In the genomic region with DNA sequence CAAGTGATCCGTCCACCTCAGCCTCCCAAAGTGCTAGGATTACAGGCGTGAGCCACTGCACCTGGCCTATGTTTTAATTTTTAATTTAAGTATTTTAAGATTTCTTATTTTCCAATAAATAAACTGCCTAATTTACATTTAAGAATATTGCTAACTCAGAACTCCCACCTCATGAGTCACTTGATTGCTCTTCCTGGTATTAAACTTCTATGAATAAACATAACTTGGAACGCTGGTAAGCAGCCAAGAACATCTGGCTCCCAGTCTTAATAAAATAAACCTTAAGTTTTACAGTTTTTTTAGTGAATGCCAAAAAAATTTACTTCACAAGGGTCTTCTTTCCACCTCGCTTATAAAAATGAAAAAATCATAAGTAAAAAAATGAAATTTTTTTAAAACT, we compare ENCODE assay signal across 25 cellular contexts. TPM values are rescaled to one million over a fixed set of nuclear protein-coding genes. Genes with fewer than 3 reads are reported as not detected.
DNase-seq lines count a peak whose midpoint lies in the region; ATAC-seq, FAIRE-seq and TF ChIP-seq lines count a peak whose summit lies in the region.
"Had no signal": no experiment of that assay in that cellular context is flagged by ENCODE, and none has a peak within 500 bp of the region (broad histone marks: within the 10 kb centered on the region; RNA-seq: fewer than 3 reads in every experiment).

No MANE protein-coding gene starts in this region.

- no peak overlapping the region for H3K27ac Mint-ChIP-seq in activated CD4-positive, alpha-beta T cell treated with anti-CD3 and anti-CD28 coated beads for 36 hours
- H3K27ac Mint-ChIP-seq: activated CD4-positive, alpha-beta memory T cell treated with anti-CD3 and anti-CD28 coated beads for 36 hours; activated naive CD4-positive, alpha-beta T cell treated with anti-CD3 and anti-CD28 coated beads, Interleukin-2, amount 50 U/mL, for 24 hours; nephron; T-helper 1 cell treated with Interleukin-12 subunit alpha and Interleukin-12 subunit beta and Interleukin-4 antibody, amounts not matched to agents 30 μg/mL and 1 μg/mL, for 36 hours had no signal

- H3K4me3 ChIP-seq in HFF-Myc (replicated peaks; ENCODE audit: low read depth, low read length) (no peak overlapping the region), bronchial epithelial cell (ENCODE audit: low read depth, low read length) (no peak overlapping the region), prostate gland (no peak overlapping the region)
- H3K4me3 ChIP-seq: A549, esophagus muscularis mucosa had no signal

- no peaks in the 10 kb centered on the region for H3K9me3 ChIP-seq in prostate gland
- H3K9me3 ChIP-seq: A549 had no signal

- no peaks in the 10 kb centered on the region for H3K36me3 Mint-ChIP-seq in activated CD4-positive, alpha-beta T cell treated with anti-CD3 and anti-CD28 coated beads for 36 hours (ENCODE audit: low read depth)
- H3K36me3 Mint-ChIP-seq: activated CD4-positive, alpha-beta memory T cell treated with anti-CD3 and anti-CD28 coated beads for 36 hours had no signal

- H3K27me3 Mint-ChIP-seq in activated CD4-positive, alpha-beta T cell treated with anti-CD3 and anti-CD28 coated beads for 36 hours: peaks cover 10% of the 10 kb centered on the region

- no peak for TF ChIP-seq CTCF in HFF-Myc (IDR thresholded peaks at IDR 0.05; ENCODE audit: low read depth, low read length, missing control alignments)
- TF ChIP-seq CTCF in bronchial epithelial cell (IDR thresholded peaks at IDR 0.05; ENCODE audit: insufficient read depth, low read length, severe bottlenecking): no peak
- TF ChIP-seq CTCF in prostate gland (IDR thresholded peaks at IDR 0.05): no peak

- no peak for ATAC-seq in activated CD4-positive, alpha-beta T cell treated with anti-CD3 and anti-CD28 coated beads for 36 hours
- ATAC-seq: A549, HepG2, Right ventricle myocardium inferior had no signal

- H3K4me3 Mint-ChIP-seq in activated CD4-positive, alpha-beta T cell treated with anti-CD3 and anti-CD28 coated beads for 36 hours: no peak overlapping the region
- H3K4me3 Mint-ChIP-seq: activated CD4-positive, alpha-beta memory T cell treated with anti-CD3 and anti-CD28 coated beads for 36 hours; activated naive CD4-positive, alpha-beta T cell treated with anti-CD3 and anti-CD28 coated beads, Interleukin-2, amount 50 U/mL, for 24 hours; nephron; T-helper 1 cell treated with Interleukin-12 subunit alpha and Interleukin-12 subunit beta and Interleukin-4 antibody, amounts not matched to agents 30 μg/mL and 1 μg/mL, for 36 hours had no signal

- no peak for FAIRE-seq in bronchial epithelial cell (lab: Jason Lieb, UNC)
- FAIRE-seq: H54, HepG2 had no signal

- H3K36me3 ChIP-seq in bronchial epithelial cell (ENCODE audit: control insufficient read depth, insufficient read depth, low read length) (no peaks in the 10 kb centered on the region), prostate gland (no peaks in the 10 kb centered on the region)
- H3K36me3 ChIP-seq: esophagus muscularis mucosa had no signal

- no peaks in the 10 kb centered on the region for H3K4me1 Mint-ChIP-seq in activated CD4-positive, alpha-beta T cell treated with anti-CD3 and anti-CD28 coated beads for 36 hours
- H3K4me1 Mint-ChIP-seq: activated naive CD4-positive, alpha-beta T cell treated with anti-CD3 and anti-CD28 coated beads, Interleukin-2, amount 50 U/mL, for 24 hours; nephron had no signal

- no peaks in the 10 kb centered on the region for H3K4me1 ChIP-seq in prostate gland (replicated peaks)
- H3K4me1 ChIP-seq: A549 had no signal

- DNase-seq in AG08395 (ENCODE audit: low spot score) (peak; percentile 19), HFF-Myc (ENCODE audit: extremely low read depth, low read depth) (peak; percentile 33), bronchial epithelial cell (ENCODE audit: low read depth) (peak; percentile 33), hepatic stellate cell (ENCODE audit: low spot score) (peak; percentile 2), OCI-M1 (lab: John Stamatoyannopoulos, UW) (no peak), medulla oblongata (ENCODE audit: extremely low spot score) (no peak), prostate gland (ENCODE audit: low spot score) (no peak)
- no peak for DNase-seq in activated CD4-positive, alpha-beta T cell treated with anti-CD3 and anti-CD28 coated beads for 36 hours
- DNase-seq: activated CD4-positive, alpha-beta memory T cell treated with anti-CD3 and anti-CD28 coated beads for 36 hours; activated T-cell treated with anti-CD3 and anti-CD28 coated beads, Interleukin-2, amount 50 U/mL, for 1 hour; NCI-H2029; NCI-H510A; stimulated activated naive CD4-positive, alpha-beta T cell; trophoblast cell had no signal

- 35% methylated on average over 4 of the region's 4 CpGs for WGBS in prostate gland

- intact Hi-C loops in activated CD4-positive, alpha-beta T cell treated with anti-CD3 and anti-CD28 coated beads for 36 hours (cut with DNase I, micrococcal nuclease): no loop called here
- intact Hi-C loops in prostate gland (cut with DNase I): no loop called here

- no peaks in the 10 kb centered on the region for H3K27me3 ChIP-seq in bronchial epithelial cell (ENCODE audit: control insufficient read depth, insufficient read depth, low read length)
- H3K27me3 ChIP-seq in prostate gland (replicated peaks; ENCODE audit: insufficient read depth): no peaks in the 10 kb centered on the region
- H3K27me3 ChIP-seq: esophagus muscularis mucosa had no signal

- POLR2A ChIA-PET in activated CD4-positive, alpha-beta T cell treated with anti-CD3 and anti-CD28 coated beads for 36 hours (lab: Charles Lee): interaction anchor here (0.6 kb wide), 1 partner anchor 665 kb away, joined by 4 read pairs; no protein-coding TSS in a partner anchor

- H3K27ac ChIP-seq in prostate gland: no peak overlapping the region
- H3K27ac ChIP-seq: A549, VCaP had no signal

- no peak for TF ChIP-seq POLR2A in prostate gland (IDR thresholded peaks at IDR 0.05)

- H3K9me3 Mint-ChIP-seq in activated CD4-positive, alpha-beta T cell treated with anti-CD3 and anti-CD28 coated beads for 36 hours (ENCODE audit: low read depth): no peaks in the 10 kb centered on the region
- H3K9me3 Mint-ChIP-seq: activated CD4-positive, alpha-beta memory T cell treated with anti-CD3 and anti-CD28 coated beads for 36 hours; nephron; T-helper 1 cell treated with Interleukin-12 subunit alpha and Interleukin-12 subunit beta and Interleukin-4 antibody, amounts not matched to agents 30 μg/mL and 1 μg/mL, for 36 hours had no signal

- CTCF ChIA-PET in activated CD4-positive, alpha-beta T cell treated with anti-CD3 and anti-CD28 coated beads for 36 hours (lab: Charles Lee): interaction anchor here (1.5 kb wide), 1 partner anchor 36 kb away, joined by 3 read pairs; no protein-coding TSS in a partner anchor

RNA-seq across cellular contexts. Expression of a gene that starts 42.3 kb away (rescaled TPM):
- total RNA-seq in bronchial epithelial cell: not detected in 2 replicates
- total RNA-seq in activated CD4-positive, alpha-beta T cell treated with anti-CD3 and anti-CD28 coated beads for 36 hours: not detected
- total RNA-seq in prostate gland: not detected
- total RNA-seq: HepG2, MCF 10A, mesenteric fat pad, Right ventricle myocardium inferior had no signal

Comparison
In these comparisons a context has a peak if more than half of its experiments do, and no peak if none do; other contexts are left out.
1. DNase-seq: peak in AG08395 (single experiment), HFF-Myc (single experiment), bronchial epithelial cell (single experiment) and hepatic stellate cell (single experiment); none in OCI-M1 (single experiment), medulla oblongata (single experiment), activated CD4-positive, alpha-beta T cell treated with anti-CD3 and anti-CD28 coated beads for 36 hours (single experiment) and prostate gland (single experiment).